In the genomic region with DNA sequence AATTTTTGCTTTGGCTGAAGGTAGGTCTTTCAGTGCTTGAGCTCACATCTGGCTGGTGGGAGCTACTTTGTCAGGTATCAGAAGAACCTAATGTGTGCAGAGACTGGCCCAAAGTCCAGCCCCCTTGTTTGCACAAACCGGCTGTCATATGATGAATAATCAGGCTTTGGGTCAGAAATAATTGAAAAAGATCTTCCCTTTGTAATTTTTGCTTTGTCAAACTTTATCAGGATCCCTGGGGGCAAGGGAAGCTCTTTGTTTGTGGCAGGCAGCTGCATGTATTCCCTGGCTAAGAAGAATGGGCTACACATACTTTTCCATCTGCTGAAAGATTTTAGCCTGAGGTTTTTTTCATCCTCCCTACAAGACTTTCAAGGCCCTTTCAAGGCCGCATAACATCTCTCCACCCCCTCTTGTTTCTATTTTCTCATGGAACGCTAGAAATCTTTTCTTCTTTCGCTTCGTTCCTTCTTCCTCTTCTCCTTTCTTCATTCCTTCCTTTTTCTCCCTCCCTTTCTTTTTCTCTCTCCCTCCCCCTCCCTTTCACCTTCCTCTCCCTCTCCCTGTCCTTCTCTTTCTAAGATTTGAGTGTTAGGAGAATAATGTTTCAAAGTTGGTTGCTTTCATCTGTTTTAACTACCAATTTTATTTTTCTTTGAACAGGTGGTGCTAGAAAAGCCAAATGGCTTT, we compare ENCODE assay signal across 1 cellular context.
TF ChIP-seq lines count a peak whose summit lies in the region.

No MANE protein-coding gene starts in this region.

TF ChIP-seq in WTC11, 78 proteins besides CTCF, POLR2A, EP300 and RAD21 (continued from another document):
- TF ChIP-seq, protein P1, sequence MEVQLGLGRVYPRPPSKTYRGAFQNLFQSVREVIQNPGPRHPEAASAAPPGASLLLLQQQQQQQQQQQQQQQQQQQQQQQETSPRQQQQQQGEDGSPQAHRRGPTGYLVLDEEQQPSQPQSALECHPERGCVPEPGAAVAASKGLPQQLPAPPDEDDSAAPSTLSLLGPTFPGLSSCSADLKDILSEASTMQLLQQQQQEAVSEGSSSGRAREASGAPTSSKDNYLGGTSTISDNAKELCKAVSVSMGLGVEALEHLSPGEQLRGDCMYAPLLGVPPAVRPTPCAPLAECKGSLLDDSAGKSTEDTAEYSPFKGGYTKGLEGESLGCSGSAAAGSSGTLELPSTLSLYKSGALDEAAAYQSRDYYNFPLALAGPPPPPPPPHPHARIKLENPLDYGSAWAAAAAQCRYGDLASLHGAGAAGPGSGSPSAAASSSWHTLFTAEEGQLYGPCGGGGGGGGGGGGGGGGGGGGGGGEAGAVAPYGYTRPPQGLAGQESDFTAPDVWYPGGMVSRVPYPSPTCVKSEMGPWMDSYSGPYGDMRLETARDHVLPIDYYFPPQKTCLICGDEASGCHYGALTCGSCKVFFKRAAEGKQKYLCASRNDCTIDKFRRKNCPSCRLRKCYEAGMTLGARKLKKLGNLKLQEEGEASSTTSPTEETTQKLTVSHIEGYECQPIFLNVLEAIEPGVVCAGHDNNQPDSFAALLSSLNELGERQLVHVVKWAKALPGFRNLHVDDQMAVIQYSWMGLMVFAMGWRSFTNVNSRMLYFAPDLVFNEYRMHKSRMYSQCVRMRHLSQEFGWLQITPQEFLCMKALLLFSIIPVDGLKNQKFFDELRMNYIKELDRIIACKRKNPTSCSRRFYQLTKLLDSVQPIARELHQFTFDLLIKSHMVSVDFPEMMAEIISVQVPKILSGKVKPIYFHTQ (CRISPR knock-in tag; IDR thresholded peaks at IDR 0.05), result no peak
- TF ChIP-seq RELA (CRISPR knock-in tag; IDR thresholded peaks at IDR 0.05; ENCODE audit: borderline replicate concordance), result no peak
- TF ChIP-seq, protein P2, sequence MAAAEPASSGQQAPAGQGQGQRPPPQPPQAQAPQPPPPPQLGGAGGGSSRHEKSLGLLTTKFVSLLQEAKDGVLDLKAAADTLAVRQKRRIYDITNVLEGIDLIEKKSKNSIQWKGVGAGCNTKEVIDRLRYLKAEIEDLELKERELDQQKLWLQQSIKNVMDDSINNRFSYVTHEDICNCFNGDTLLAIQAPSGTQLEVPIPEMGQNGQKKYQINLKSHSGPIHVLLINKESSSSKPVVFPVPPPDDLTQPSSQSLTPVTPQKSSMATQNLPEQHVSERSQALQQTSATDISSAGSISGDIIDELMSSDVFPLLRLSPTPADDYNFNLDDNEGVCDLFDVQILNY (CRISPR knock-in tag; IDR thresholded peaks at IDR 0.05), result no peak
- TF ChIP-seq, protein P3, sequence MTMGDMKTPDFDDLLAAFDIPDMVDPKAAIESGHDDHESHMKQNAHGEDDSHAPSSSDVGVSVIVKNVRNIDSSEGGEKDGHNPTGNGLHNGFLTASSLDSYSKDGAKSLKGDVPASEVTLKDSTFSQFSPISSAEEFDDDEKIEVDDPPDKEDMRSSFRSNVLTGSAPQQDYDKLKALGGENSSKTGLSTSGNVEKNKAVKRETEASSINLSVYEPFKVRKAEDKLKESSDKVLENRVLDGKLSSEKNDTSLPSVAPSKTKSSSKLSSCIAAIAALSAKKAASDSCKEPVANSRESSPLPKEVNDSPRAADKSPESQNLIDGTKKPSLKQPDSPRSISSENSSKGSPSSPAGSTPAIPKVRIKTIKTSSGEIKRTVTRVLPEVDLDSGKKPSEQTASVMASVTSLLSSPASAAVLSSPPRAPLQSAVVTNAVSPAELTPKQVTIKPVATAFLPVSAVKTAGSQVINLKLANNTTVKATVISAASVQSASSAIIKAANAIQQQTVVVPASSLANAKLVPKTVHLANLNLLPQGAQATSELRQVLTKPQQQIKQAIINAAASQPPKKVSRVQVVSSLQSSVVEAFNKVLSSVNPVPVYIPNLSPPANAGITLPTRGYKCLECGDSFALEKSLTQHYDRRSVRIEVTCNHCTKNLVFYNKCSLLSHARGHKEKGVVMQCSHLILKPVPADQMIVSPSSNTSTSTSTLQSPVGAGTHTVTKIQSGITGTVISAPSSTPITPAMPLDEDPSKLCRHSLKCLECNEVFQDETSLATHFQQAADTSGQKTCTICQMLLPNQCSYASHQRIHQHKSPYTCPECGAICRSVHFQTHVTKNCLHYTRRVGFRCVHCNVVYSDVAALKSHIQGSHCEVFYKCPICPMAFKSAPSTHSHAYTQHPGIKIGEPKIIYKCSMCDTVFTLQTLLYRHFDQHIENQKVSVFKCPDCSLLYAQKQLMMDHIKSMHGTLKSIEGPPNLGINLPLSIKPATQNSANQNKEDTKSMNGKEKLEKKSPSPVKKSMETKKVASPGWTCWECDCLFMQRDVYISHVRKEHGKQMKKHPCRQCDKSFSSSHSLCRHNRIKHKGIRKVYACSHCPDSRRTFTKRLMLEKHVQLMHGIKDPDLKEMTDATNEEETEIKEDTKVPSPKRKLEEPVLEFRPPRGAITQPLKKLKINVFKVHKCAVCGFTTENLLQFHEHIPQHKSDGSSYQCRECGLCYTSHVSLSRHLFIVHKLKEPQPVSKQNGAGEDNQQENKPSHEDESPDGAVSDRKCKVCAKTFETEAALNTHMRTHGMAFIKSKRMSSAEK (CRISPR knock-in tag; IDR thresholded peaks at IDR 0.05; ENCODE audit: borderline replicate concordance), result no peak
- TF ChIP-seq, protein P4, sequence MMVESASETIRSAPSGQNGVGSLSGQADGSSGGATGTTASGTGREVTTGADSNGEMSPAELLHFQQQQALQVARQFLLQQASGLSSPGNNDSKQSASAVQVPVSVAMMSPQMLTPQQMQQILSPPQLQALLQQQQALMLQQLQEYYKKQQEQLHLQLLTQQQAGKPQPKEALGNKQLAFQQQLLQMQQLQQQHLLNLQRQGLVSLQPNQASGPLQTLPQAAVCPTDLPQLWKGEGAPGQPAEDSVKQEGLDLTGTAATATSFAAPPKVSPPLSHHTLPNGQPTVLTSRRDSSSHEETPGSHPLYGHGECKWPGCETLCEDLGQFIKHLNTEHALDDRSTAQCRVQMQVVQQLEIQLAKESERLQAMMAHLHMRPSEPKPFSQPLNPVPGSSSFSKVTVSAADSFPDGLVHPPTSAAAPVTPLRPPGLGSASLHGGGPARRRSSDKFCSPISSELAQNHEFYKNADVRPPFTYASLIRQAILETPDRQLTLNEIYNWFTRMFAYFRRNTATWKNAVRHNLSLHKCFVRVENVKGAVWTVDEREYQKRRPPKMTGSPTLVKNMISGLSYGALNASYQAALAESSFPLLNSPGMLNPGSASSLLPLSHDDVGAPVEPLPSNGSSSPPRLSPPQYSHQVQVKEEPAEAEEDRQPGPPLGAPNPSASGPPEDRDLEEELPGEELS (CRISPR knock-in tag; IDR thresholded peaks at IDR 0.05), result no peak
- TF ChIP-seq, protein P5, sequence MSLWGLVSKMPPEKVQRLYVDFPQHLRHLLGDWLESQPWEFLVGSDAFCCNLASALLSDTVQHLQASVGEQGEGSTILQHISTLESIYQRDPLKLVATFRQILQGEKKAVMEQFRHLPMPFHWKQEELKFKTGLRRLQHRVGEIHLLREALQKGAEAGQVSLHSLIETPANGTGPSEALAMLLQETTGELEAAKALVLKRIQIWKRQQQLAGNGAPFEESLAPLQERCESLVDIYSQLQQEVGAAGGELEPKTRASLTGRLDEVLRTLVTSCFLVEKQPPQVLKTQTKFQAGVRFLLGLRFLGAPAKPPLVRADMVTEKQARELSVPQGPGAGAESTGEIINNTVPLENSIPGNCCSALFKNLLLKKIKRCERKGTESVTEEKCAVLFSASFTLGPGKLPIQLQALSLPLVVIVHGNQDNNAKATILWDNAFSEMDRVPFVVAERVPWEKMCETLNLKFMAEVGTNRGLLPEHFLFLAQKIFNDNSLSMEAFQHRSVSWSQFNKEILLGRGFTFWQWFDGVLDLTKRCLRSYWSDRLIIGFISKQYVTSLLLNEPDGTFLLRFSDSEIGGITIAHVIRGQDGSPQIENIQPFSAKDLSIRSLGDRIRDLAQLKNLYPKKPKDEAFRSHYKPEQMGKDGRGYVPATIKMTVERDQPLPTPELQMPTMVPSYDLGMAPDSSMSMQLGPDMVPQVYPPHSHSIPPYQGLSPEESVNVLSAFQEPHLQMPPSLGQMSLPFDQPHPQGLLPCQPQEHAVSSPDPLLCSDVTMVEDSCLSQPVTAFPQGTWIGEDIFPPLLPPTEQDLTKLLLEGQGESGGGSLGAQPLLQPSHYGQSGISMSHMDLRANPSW (CRISPR knock-in tag; conservative IDR thresholded peaks at IDR 0.05; ENCODE audit: low read depth), result no peak
- TF ChIP-seq TCF7 (CRISPR knock-in tag; IDR thresholded peaks at IDR 0.05; ENCODE audit: low read depth), result no peak
- TF ChIP-seq, protein P6, sequence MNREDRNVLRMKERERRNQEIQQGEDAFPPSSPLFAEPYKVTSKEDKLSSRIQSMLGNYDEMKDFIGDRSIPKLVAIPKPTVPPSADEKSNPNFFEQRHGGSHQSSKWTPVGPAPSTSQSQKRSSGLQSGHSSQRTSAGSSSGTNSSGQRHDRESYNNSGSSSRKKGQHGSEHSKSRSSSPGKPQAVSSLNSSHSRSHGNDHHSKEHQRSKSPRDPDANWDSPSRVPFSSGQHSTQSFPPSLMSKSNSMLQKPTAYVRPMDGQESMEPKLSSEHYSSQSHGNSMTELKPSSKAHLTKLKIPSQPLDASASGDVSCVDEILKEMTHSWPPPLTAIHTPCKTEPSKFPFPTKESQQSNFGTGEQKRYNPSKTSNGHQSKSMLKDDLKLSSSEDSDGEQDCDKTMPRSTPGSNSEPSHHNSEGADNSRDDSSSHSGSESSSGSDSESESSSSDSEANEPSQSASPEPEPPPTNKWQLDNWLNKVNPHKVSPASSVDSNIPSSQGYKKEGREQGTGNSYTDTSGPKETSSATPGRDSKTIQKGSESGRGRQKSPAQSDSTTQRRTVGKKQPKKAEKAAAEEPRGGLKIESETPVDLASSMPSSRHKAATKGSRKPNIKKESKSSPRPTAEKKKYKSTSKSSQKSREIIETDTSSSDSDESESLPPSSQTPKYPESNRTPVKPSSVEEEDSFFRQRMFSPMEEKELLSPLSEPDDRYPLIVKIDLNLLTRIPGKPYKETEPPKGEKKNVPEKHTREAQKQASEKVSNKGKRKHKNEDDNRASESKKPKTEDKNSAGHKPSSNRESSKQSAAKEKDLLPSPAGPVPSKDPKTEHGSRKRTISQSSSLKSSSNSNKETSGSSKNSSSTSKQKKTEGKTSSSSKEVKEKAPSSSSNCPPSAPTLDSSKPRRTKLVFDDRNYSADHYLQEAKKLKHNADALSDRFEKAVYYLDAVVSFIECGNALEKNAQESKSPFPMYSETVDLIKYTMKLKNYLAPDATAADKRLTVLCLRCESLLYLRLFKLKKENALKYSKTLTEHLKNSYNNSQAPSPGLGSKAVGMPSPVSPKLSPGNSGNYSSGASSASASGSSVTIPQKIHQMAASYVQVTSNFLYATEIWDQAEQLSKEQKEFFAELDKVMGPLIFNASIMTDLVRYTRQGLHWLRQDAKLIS (CRISPR knock-in tag; IDR thresholded peaks at IDR 0.05; ENCODE audit: borderline replicate concordance), result no peak
- TF ChIP-seq, protein P7, sequence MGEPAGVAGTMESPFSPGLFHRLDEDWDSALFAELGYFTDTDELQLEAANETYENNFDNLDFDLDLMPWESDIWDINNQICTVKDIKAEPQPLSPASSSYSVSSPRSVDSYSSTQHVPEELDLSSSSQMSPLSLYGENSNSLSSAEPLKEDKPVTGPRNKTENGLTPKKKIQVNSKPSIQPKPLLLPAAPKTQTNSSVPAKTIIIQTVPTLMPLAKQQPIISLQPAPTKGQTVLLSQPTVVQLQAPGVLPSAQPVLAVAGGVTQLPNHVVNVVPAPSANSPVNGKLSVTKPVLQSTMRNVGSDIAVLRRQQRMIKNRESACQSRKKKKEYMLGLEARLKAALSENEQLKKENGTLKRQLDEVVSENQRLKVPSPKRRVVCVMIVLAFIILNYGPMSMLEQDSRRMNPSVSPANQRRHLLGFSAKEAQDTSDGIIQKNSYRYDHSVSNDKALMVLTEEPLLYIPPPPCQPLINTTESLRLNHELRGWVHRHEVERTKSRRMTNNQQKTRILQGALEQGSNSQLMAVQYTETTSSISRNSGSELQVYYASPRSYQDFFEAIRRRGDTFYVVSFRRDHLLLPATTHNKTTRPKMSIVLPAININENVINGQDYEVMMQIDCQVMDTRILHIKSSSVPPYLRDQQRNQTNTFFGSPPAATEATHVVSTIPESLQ (CRISPR knock-in tag; IDR thresholded peaks at IDR 0.05), result no peak
- no peak for TF ChIP-seq CBFB (CRISPR knock-in tag; IDR thresholded peaks at IDR 0.05; ENCODE audit: low read depth)
- TF ChIP-seq ZNF317 (CRISPR knock-in tag; IDR thresholded peaks at IDR 0.05; ENCODE audit: borderline replicate concordance, low read depth), result no peak
- TF ChIP-seq, protein P8, sequence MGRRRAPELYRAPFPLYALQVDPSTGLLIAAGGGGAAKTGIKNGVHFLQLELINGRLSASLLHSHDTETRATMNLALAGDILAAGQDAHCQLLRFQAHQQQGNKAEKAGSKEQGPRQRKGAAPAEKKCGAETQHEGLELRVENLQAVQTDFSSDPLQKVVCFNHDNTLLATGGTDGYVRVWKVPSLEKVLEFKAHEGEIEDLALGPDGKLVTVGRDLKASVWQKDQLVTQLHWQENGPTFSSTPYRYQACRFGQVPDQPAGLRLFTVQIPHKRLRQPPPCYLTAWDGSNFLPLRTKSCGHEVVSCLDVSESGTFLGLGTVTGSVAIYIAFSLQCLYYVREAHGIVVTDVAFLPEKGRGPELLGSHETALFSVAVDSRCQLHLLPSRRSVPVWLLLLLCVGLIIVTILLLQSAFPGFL (CRISPR knock-in tag; IDR thresholded peaks at IDR 0.05; ENCODE audit: borderline replicate concordance), result no peak
TF ChIP-seq in WTC11: peak in this region for 0.
